In genomic region chr9:129489838-129490582, GRCh38 we compare ENCODE assay signal across 8 cellular contexts.
DNase-seq lines count a peak whose midpoint lies in the region; ATAC-seq and TF ChIP-seq lines count a peak whose summit lies in the region.

No MANE protein-coding gene starts in this region.

- H3K36me3 ChIP-seq in prostate gland = no peaks in the 10 kb centered on the region

- DNase-seq in activated T-cell treated with anti-CD3 and anti-CD28 coated beads, Interleukin-2, amount 50 U/mL, for 4 hours = peak; percentile 64
- DNase-seq in fibroblast of villous mesenchyme (ENCODE audit: low read depth) (peak; percentile 75), prostate gland (ENCODE audit: low spot score) (no peak), GM13977 (ENCODE audit: low spot score) (no peak), NCI-H146 (lab: John Stamatoyannopoulos, UW) (no peak), NCI-H2029 treated with DMSO at 0.1 percent for 48 hours (lab: John Stamatoyannopoulos, UW) (no peak)

- intact Hi-C loops in prostate gland (cut with DNase I) = no loop called here

- H3K4me3 ChIP-seq in fibroblast of villous mesenchyme (ENCODE audit: low read depth, low read length) (peak overlapping the region; percentile 62), prostate gland (peak overlapping the region; percentile 39 to 43)

- H3K27ac Mint-ChIP-seq in IgD-negative memory B cell = no peak overlapping the region

- ATAC-seq in activated T-cell treated with anti-CD3 and anti-CD28 coated beads, Interleukin-2, amount 50 U/mL, for 4 hours = peak; percentile 5 to 9
- no peak for ATAC-seq in HG03025 (IDR thresholded peaks at IDR 0.05; ENCODE audit: low FRiP score, unreplicated experiment)

- H3K27me3 Mint-ChIP-seq in IgD-negative memory B cell = peaks cover 24% of the 10 kb centered on the region
- H3K27me3 Mint-ChIP-seq in activated T-cell treated with anti-CD3 and anti-CD28 coated beads, Interleukin-2, amount 50 U/mL, for 4 hours (ENCODE audit: low read depth) = no peaks in the 10 kb centered on the region

- no peaks in the 10 kb centered on the region for H3K27me3 ChIP-seq in prostate gland (replicated peaks; ENCODE audit: insufficient read depth)

- H3K4me1 Mint-ChIP-seq in IgD-negative memory B cell = peaks cover 4 to 10% (median 6%) of the 10 kb centered on the region in 3 donors
- H3K4me1 Mint-ChIP-seq in activated T-cell treated with anti-CD3 and anti-CD28 coated beads, Interleukin-2, amount 50 U/mL, for 4 hours (ENCODE audit: low read depth) = peaks cover 51% of the 10 kb centered on the region

- H3K9me3 Mint-ChIP-seq in IgD-negative memory B cell = peaks cover 0 to 2% (median 0%) of the 10 kb centered on the region in 3 donors
- H3K9me3 Mint-ChIP-seq in activated T-cell treated with anti-CD3 and anti-CD28 coated beads, Interleukin-2, amount 50 U/mL, for 4 hours = no peaks in the 10 kb centered on the region

- no peaks in the 10 kb centered on the region for H3K9me3 ChIP-seq in prostate gland

- peak overlapping the region; percentile 34 to 77 (median 72) for H3K4me3 Mint-ChIP-seq in IgD-negative memory B cell
- H3K4me3 Mint-ChIP-seq in activated T-cell treated with anti-CD3 and anti-CD28 coated beads, Interleukin-2, amount 50 U/mL, for 4 hours = peak overlapping the region; percentile 87

- peaks cover 57% of the 10 kb centered on the region for H3K4me1 ChIP-seq in prostate gland (replicated peaks)

- in situ Hi-C loops in GM13977 (cut with MboI; ENCODE audit: low pct_unique_long_range_greater_than_20kb, low sequenced_read_pairs, unreplicated experiment) = no loop called here

- TF ChIP-seq CTCF in fibroblast of villous mesenchyme (IDR thresholded peaks at IDR 0.05; ENCODE audit: insufficient read depth, low read depth, low read length) (no peak), prostate gland (IDR thresholded peaks at IDR 0.05) (no peak), GM13977 (IDR thresholded peaks at IDR 0.05; ENCODE audit: extremely low read depth, insufficient read depth, missing control alignments) (no peak)

- no peak for TF ChIP-seq POLR2A in prostate gland (IDR thresholded peaks at IDR 0.05)

- no peaks in the 10 kb centered on the region for H3K36me3 Mint-ChIP-seq in IgD-negative memory B cell
- peaks cover 6% of the 10 kb centered on the region for H3K36me3 Mint-ChIP-seq in activated T-cell treated with anti-CD3 and anti-CD28 coated beads, Interleukin-2, amount 50 U/mL, for 4 hours (ENCODE audit: insufficient read depth)

- H3K27ac ChIP-seq in prostate gland = peak overlapping the region; percentile 99 to 100

- 32% methylated on average over 15 of the region's 15 CpGs for WGBS in prostate gland

Comparison
In these comparisons a context has a peak if more than half of its experiments do, and no peak if none do; other contexts are left out.
1. DNase-seq: peak in activated T-cell treated with anti-CD3 and anti-CD28 coated beads, Interleukin-2, amount 50 U/mL, for 4 hours (single experiment) and fibroblast of villous mesenchyme (single experiment); none in prostate gland (single experiment), GM13977 (single experiment), NCI-H146 (single experiment) and NCI-H2029 treated with DMSO at 0.1 percent for 48 hours (single experiment).